8 cellular contexts compared by ENCODE assay signal in genomic region chr14:91354979-91355685, GRCh38.
DNase-seq lines count a peak whose midpoint lies in the region; ATAC-seq and TF ChIP-seq lines count a peak whose summit lies in the region.

No MANE protein-coding gene starts in this region.

- peaks cover 30 to 43% of the 10 kb centered on the region in 2 donors for H3K4me1 ChIP-seq in mucosa of rectum (ENCODE audit: control insufficient read depth in 2 of 2, insufficient read depth in 2 of 2, low read length in 2 of 2)

- peaks cover 92% of the 10 kb centered on the region for H3K4me1 Mint-ChIP-seq in activated T-helper 1 cell treated with anti-CD3 and anti-CD28 coated beads, Interleukin-12 subunit alpha, Interleukin-12 subunit beta, Interleukin-2, Interleukin-4 antibody, amounts not matched to agents 30 ng/mL and 10 ng/mL and 1 ng/mL, durations not matched to agents 14 hours and 24 hours and 36 hours (ENCODE audit: low read depth)

- peak; percentile 69 for TF ChIP-seq CTCF in GM13976 (IDR thresholded peaks at IDR 0.05; ENCODE audit: borderline replicate concordance, control extremely low read depth, extremely low read depth, insufficient read depth, missing control alignments)

- H3K4me3 Mint-ChIP-seq in activated T-helper 1 cell treated with anti-CD3 and anti-CD28 coated beads, Interleukin-12 subunit alpha, Interleukin-12 subunit beta, Interleukin-2, Interleukin-4 antibody, amounts not matched to agents 30 ng/mL and 10 ng/mL and 1 ng/mL, durations not matched to agents 14 hours and 24 hours and 36 hours, result peak overlapping the region; percentile 71

- H3K36me3 ChIP-seq in mucosa of rectum (ENCODE audit: control insufficient read depth in 2 of 2, insufficient read depth in 2 of 2, low read length in 2 of 2), result peaks cover 0 to 7% of the 10 kb centered on the region in 2 donors

- intact Hi-C loops in activated T-helper 1 cell treated with anti-CD3 and anti-CD28 coated beads, Interleukin-12 subunit alpha, Interleukin-12 subunit beta, Interleukin-2, Interleukin-4 antibody, amounts not matched to agents 30 ng/mL and 10 ng/mL and 1 ng/mL, durations not matched to agents 14 hours and 24 hours and 36 hours (cut with micrococcal nuclease), result loop anchor here (1.0 kb wide), 1 partner anchor 45 kb away; no protein-coding TSS in a partner anchor

- peak overlapping the region; percentile 26 to 39 for H3K4me3 ChIP-seq in mucosa of rectum (ENCODE audit: low read length in 2 of 2)

- no peaks in the 10 kb centered on the region for H3K9me3 ChIP-seq in mucosa of rectum (ENCODE audit: control insufficient read depth in 2 of 2, low read length in 2 of 2)

- H3K27ac ChIP-seq in mucosa of rectum (ENCODE audit: low read depth in 2 of 2, low read length in 2 of 2), result peak overlapping the region in 1 of 2 donors; percentile 38

- ATAC-seq in HG02588 (IDR thresholded peaks at IDR 0.05; ENCODE audit: unreplicated experiment), result no peak

- H3K9ac ChIP-seq in mucosa of rectum (ENCODE audit: low read depth in 1 of 2, low read length in 2 of 2), result peak overlapping the region; percentile 32 to 36

- in situ Hi-C loops in GM13976 (cut with MboI; ENCODE audit: low sequenced_read_pairs, unreplicated experiment), result loop anchor here (10.0 kb wide), 1 partner anchor 50 kb away; no protein-coding TSS in a partner anchor

- DNase-seq in GM13976 (ENCODE audit: low spot score) (peak; percentile 64), NCI-H1105 (lab: John Stamatoyannopoulos, UW) (peak; percentile 25), NCI-H526 treated with DMSO at 0.1 percent for 48 hours (lab: John Stamatoyannopoulos, UW) (no peak), amygdala (lab: John Stamatoyannopoulos, UW) (no peak), globus pallidus (ENCODE audit: low spot score) (no peak)
- no peak for DNase-seq in activated T-helper 1 cell treated with anti-CD3 and anti-CD28 coated beads, Interleukin-12 subunit alpha, Interleukin-12 subunit beta, Interleukin-2, Interleukin-4 antibody, amounts not matched to agents 30 ng/mL and 10 ng/mL and 1 ng/mL, durations not matched to agents 14 hours and 24 hours and 36 hours (ENCODE audit: low spot score)

- no peaks in the 10 kb centered on the region for H3K9me3 Mint-ChIP-seq in activated T-helper 1 cell treated with anti-CD3 and anti-CD28 coated beads, Interleukin-12 subunit alpha, Interleukin-12 subunit beta, Interleukin-2, Interleukin-4 antibody, amounts not matched to agents 30 ng/mL and 10 ng/mL and 1 ng/mL, durations not matched to agents 14 hours and 24 hours and 36 hours

- H3K27ac Mint-ChIP-seq in activated T-helper 1 cell treated with anti-CD3 and anti-CD28 coated beads, Interleukin-12 subunit alpha, Interleukin-12 subunit beta, Interleukin-2, Interleukin-4 antibody, amounts not matched to agents 30 ng/mL and 10 ng/mL and 1 ng/mL, durations not matched to agents 14 hours and 24 hours and 36 hours, result peak overlapping the region; percentile 81

- peaks cover 36% of the 10 kb centered on the region for H3K36me3 Mint-ChIP-seq in activated T-helper 1 cell treated with anti-CD3 and anti-CD28 coated beads, Interleukin-12 subunit alpha, Interleukin-12 subunit beta, Interleukin-2, Interleukin-4 antibody, amounts not matched to agents 30 ng/mL and 10 ng/mL and 1 ng/mL, durations not matched to agents 14 hours and 24 hours and 36 hours (ENCODE audit: low read depth)

- H3K27me3 ChIP-seq in mucosa of rectum (ENCODE audit: control insufficient read depth in 2 of 2, insufficient read depth in 2 of 2, low read length in 2 of 2), result no peaks in the 10 kb centered on the region

- no peaks in the 10 kb centered on the region for H3K27me3 Mint-ChIP-seq in activated T-helper 1 cell treated with anti-CD3 and anti-CD28 coated beads, Interleukin-12 subunit alpha, Interleukin-12 subunit beta, Interleukin-2, Interleukin-4 antibody, amounts not matched to agents 30 ng/mL and 10 ng/mL and 1 ng/mL, durations not matched to agents 14 hours and 24 hours and 36 hours (ENCODE audit: insufficient read depth)

Comparison
In these comparisons a context has a peak if more than half of its experiments do, and no peak if none do; other contexts are left out.
1. DNase-seq: peak in GM13976 (single experiment) and NCI-H1105 (single experiment); none in activated T-helper 1 cell treated with anti-CD3 and anti-CD28 coated beads, Interleukin-12 subunit alpha, Interleukin-12 subunit beta, Interleukin-2, Interleukin-4 antibody, amounts not matched to agents 30 ng/mL and 10 ng/mL and 1 ng/mL, durations not matched to agents 14 hours and 24 hours and 36 hours (single experiment), NCI-H526 treated with DMSO at 0.1 percent for 48 hours (single experiment), amygdala (0 of 56) and globus pallidus (single experiment).